In the genomic region with DNA sequence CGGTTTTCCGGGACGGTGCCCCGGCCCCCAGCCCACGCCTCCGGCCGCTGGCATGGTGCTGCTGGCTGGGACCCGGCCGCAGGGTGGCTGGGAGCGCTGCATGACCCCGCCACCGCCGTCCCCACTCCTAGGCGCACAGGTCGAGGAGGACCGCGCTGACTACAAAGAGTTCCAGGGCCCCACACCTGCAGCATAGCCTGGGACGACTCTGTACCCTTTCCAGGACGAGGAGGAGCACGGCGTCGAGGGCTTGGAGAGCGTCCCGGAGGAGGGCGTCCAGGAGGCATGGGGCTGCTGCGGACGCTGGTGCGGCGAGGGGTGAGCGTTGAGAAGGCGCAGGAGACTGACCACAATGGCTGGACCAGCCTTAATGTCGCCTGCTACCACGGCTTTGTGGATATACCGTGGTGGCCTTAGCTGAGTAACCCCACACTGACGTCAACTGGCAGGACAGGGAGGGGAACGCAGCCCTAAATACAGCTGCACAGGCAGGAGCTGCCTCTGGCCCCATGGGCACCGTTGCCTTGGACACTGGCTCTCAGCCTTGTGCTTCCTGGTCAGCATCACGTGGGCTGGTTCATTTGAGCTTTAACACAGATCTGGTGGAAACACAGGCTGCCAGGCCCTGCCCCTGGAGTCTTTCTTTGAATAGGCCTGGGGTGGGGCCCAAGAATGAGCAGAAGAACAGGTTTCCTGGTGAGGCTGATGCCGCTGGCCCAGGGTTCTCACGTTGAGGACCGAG, we compare ENCODE assay signal across 8 cellular contexts. TPM values are rescaled to one million over a fixed set of nuclear protein-coding genes. Genes with fewer than 3 reads are reported as not detected.
DNase-seq lines count a peak whose midpoint lies in the region; FAIRE-seq and TF ChIP-seq lines count a peak whose summit lies in the region.

No MANE protein-coding gene starts in this region.

- H3K36me3 ChIP-seq in ACC112 (ENCODE audit: insufficient read depth, low read length) (no peaks in the 10 kb centered on the region), astrocyte (ENCODE audit: insufficient read depth, low read length) (no peaks in the 10 kb centered on the region), mesenchymal stem cell (ENCODE audit: control insufficient read depth in 1 of 2, insufficient read depth in 2 of 2, low read depth in 1 of 2, low read length in 2 of 2) (peaks cover 3 to 23% of the 10 kb centered on the region in 2 experiments)

- H3K4me2 ChIP-seq in astrocyte (ENCODE audit: low read length) (peak overlapping the region; percentile 88), mesenchymal stem cell (ENCODE audit: low read length, poor library complexity, severe bottlenecking) (no peak overlapping the region)

- in situ Hi-C loops in G401 (cut with HindIII; ENCODE audit: low sequenced_read_pairs), result no loop called here

- WGBS in mesenchymal stem cell, result 83% methylated on average over 41 of the region's 41 CpGs
- 79 to 87% methylated on average over 40 to 41 of the region's 41 CpGs for WGBS in lower leg skin, 2 donors

- H2BK120ac ChIP-seq in mesenchymal stem cell (ENCODE audit: low read depth, low read length), result no peak overlapping the region

- peaks cover 2% of the 10 kb centered on the region for H3K9me3 Mint-ChIP-seq in astrocyte (ENCODE audit: unreplicated experiment)

- H3K27me3 ChIP-seq in ACC112 (ENCODE audit: insufficient read depth, low read length), result no peaks in the 10 kb centered on the region
- H3K27me3 ChIP-seq in astrocyte (ENCODE audit: insufficient read depth, low read length), result no peaks in the 10 kb centered on the region
- no peaks in the 10 kb centered on the region for H3K27me3 ChIP-seq in mesenchymal stem cell (ENCODE audit: control insufficient read depth in 1 of 2, insufficient read depth in 1 of 2, low read length in 2 of 2)

- H3K23ac ChIP-seq in mesenchymal stem cell (ENCODE audit: low read length in 2 of 2), result no peak overlapping the region

- H3K27me3 Mint-ChIP-seq in astrocyte (ENCODE audit: low read depth, unreplicated experiment), result no peaks in the 10 kb centered on the region

- H2BK12ac ChIP-seq in mesenchymal stem cell (ENCODE audit: low read length in 2 of 2), result no peak overlapping the region

- peak overlapping the region; percentile 81 for H3K9ac ChIP-seq in astrocyte (ENCODE audit: low read length)
- peak overlapping the region; percentile 89 for H3K9ac ChIP-seq in mesenchymal stem cell (ENCODE audit: low read length)

- H3K27ac ChIP-seq in ACC112 (ENCODE audit: low read depth, low read length) (peak overlapping the region; percentile 39), astrocyte (ENCODE audit: low read depth, low read length) (no peak overlapping the region), mesenchymal stem cell (ENCODE audit: low read length, poor library complexity, severe bottlenecking) (no peak overlapping the region)

- H4K8ac ChIP-seq in mesenchymal stem cell (ENCODE audit: low read length), result no peak overlapping the region

- H2AFZ ChIP-seq in ACC112 (ENCODE audit: low read length, unreplicated experiment), result peak overlapping the region; percentile 78
- peak overlapping the region; percentile 97 for H2AFZ ChIP-seq in astrocyte (ENCODE audit: low read depth, low read length)
- H2AFZ ChIP-seq in mesenchymal stem cell (ENCODE audit: low read depth, low read length), result no peak overlapping the region

- peaks cover 15% of the 10 kb centered on the region for H3K4me1 ChIP-seq in ACC112 (ENCODE audit: control insufficient read depth, insufficient read depth, low read length, unreplicated experiment)
- H3K4me1 ChIP-seq in astrocyte (ENCODE audit: insufficient read depth, low read length), result peaks cover 17% of the 10 kb centered on the region
- peaks cover 3% of the 10 kb centered on the region for H3K4me1 ChIP-seq in mesenchymal stem cell (ENCODE audit: control insufficient read depth, insufficient read depth, low read depth, low read length)

- no peak overlapping the region for H2BK5ac ChIP-seq in mesenchymal stem cell (ENCODE audit: low read depth, low read length, poor library complexity, severe bottlenecking)

- H4K20me1 ChIP-seq in astrocyte (ENCODE audit: insufficient read depth, low read length), result peaks cover 7% of the 10 kb centered on the region

- TF ChIP-seq POLR2A in lower leg skin (IDR thresholded peaks at IDR 0.05), result no peak

- H3K4me3 Mint-ChIP-seq in astrocyte (ENCODE audit: unreplicated experiment), result peak overlapping the region; percentile 28

- H3K79me2 ChIP-seq in ACC112 (ENCODE audit: control insufficient read depth, insufficient read depth, low read length, unreplicated experiment) (peaks cover 38% of the 10 kb centered on the region), astrocyte (ENCODE audit: insufficient read depth, low read length) (peaks cover 42% of the 10 kb centered on the region)

- no peak overlapping the region for H3K4ac ChIP-seq in mesenchymal stem cell (ENCODE audit: low read depth in 1 of 2, low read length in 2 of 2)

- DNase-seq in HFF-Myc (ENCODE audit: extremely low read depth, low read depth) (no peak), astrocyte (ENCODE audit: low read depth) (peak; percentile 9), mesenchymal stem cell (no peak), lower leg skin (ENCODE audit: low spot score in 2 of 2) (no peak), G401 (ENCODE audit: low spot score) (no peak), glomerular visceral epithelial cell (ENCODE audit: extremely low spot score) (no peak)
- DNase-seq in stimulated activated CD4-positive, alpha-beta T cell treated with anti-CD3 and anti-CD28 coated beads, Interleukin-15, amount 100 ng/mL, for 24 hours, result no peak

- intact Hi-C loops in lower leg skin (cut with DNase I; ENCODE audit: low total_unique reads), result no loop called here

- peaks cover 3% of the 10 kb centered on the region for H3K9me3 ChIP-seq in astrocyte (ENCODE audit: insufficient read depth, low read depth, low read length)
- peaks cover 5% of the 10 kb centered on the region for H3K9me3 ChIP-seq in mesenchymal stem cell (ENCODE audit: control insufficient read depth, low read length)

- peaks cover 2% of the 10 kb centered on the region for H3K36me3 Mint-ChIP-seq in astrocyte (ENCODE audit: low read depth, unreplicated experiment)

- H3K27ac Mint-ChIP-seq in astrocyte (ENCODE audit: unreplicated experiment), result no peak overlapping the region

- H3K18ac ChIP-seq in mesenchymal stem cell (ENCODE audit: low read depth in 1 of 2, low read length in 2 of 2), result no peak overlapping the region

- no peak overlapping the region for H4K91ac ChIP-seq in mesenchymal stem cell (ENCODE audit: low read length)

- H3K14ac ChIP-seq in mesenchymal stem cell (ENCODE audit: low read length in 2 of 2), result no peak overlapping the region

- FAIRE-seq in astrocyte (lab: Jason Lieb, UNC), result no peak

- TF ChIP-seq CTCF in HFF-Myc (IDR thresholded peaks at IDR 0.05; ENCODE audit: low read depth, low read length, missing control alignments), result no peak
- TF ChIP-seq CTCF in astrocyte (IDR thresholded peaks at IDR 0.05; ENCODE audit: insufficient read depth, low read depth, low read length), result no peak
- no peak for TF ChIP-seq CTCF in lower leg skin (IDR thresholded peaks at IDR 0.05)

- H3K4me1 Mint-ChIP-seq in astrocyte (ENCODE audit: low read depth, unreplicated experiment), result peaks cover 2% of the 10 kb centered on the region

- H2AK5ac ChIP-seq in mesenchymal stem cell (ENCODE audit: low read length, severe bottlenecking), result no peak overlapping the region

- no peak overlapping the region for H2BK15ac ChIP-seq in mesenchymal stem cell (ENCODE audit: low read depth, poor library complexity, severe bottlenecking)

- H3K4me3 ChIP-seq in ACC112 (ENCODE audit: low read depth, low read length) (peak overlapping the region; percentile 89), HFF-Myc (replicated peaks; ENCODE audit: low read depth, low read length) (peak overlapping the region; percentile 77), astrocyte (ENCODE audit: insufficient read depth, low read depth, low read length) (peak overlapping the region; percentile 62), mesenchymal stem cell (ENCODE audit: insufficient read depth in 1 of 2, low read depth in 1 of 2, low read length in 2 of 2) (peak overlapping the region in 1 of 2 experiments; percentile 88), lower leg skin (ENCODE audit: low read depth, poor library complexity, severe bottlenecking) (no peak overlapping the region)

- no peaks in the 10 kb centered on the region for H3K79me1 ChIP-seq in mesenchymal stem cell (replicated peaks; ENCODE audit: low read length, poor library complexity, severe bottlenecking)

RNA-seq across cellular contexts. Expression of gene TRIM43B, which starts 40.9 kb away (rescaled TPM):
- 0.91 TPM in 1 of 2 replicates, not detected in the other for total RNA-seq in astrocyte
- polyA plus RNA-seq in mesenchymal stem cell (2013, experiment 1 of 2), result 0.03 TPM
- not detected for polyA plus RNA-seq in mesenchymal stem cell (2013, experiment 2 of 2)
- total RNA-seq in lower leg skin, result not detected
- total RNA-seq in G401 (2014; rRNA removed; shearing (Covaris generic)), result 2.4 and 4.2 TPM in 2 replicates
